ENCODE assay signal across 14 cellular contexts in genomic region chr2:84388133-84388532, GRCh38.
"Had no signal": no experiment of that assay in that cellular context is flagged by ENCODE, and none has a peak within 500 bp of the region (broad histone marks: within the 10 kb centered on the region; RNA-seq: fewer than 3 reads in every experiment).

No MANE protein-coding gene starts in this region.

- H3K27ac ChIP-seq: colonic mucosa, prostate gland, right lobe of liver had no signal

- H3K27me3 ChIP-seq: colonic mucosa, right lobe of liver had no signal

- ATAC-seq: naive thymus-derived CD4-positive, alpha-beta T cell; right lobe of liver; stimulated activated naive B cell treated with anti-CD40 and anti-IgM and Interleukin-4, amounts not matched to agents 10 μg/mL and 1 μg/mL and 100 μg/mL, for 72 hours had no signal

- H3K4me3 ChIP-seq: colonic mucosa, prostate gland, right lobe of liver had no signal

- H3K36me3 ChIP-seq: colonic mucosa, prostate gland, right lobe of liver had no signal

- DNase-seq: activated CD4-positive, alpha-beta T cell treated with anti-CD3 and anti-CD28 coated beads, Interleukin-2, amount 50 U/mL, for 4 hours; activated gamma-delta T cell; activated T-cell treated with anti-CD3 and anti-CD28 coated beads, Interleukin-2, amount 50 U/mL, for 24 hours; aorta; colonic mucosa; effector CD4-positive, alpha-beta T cell; mammary epithelial cell; naive thymus-derived CD4-positive, alpha-beta T cell; occipital lobe; right lobe of liver; stimulated activated CD4-positive, alpha-beta T cell treated with anti-CD3 and anti-CD28 coated beads, Interleukin-2, amount 100 ng/mL, for 24 hours; stimulated activated naive B cell treated with anti-CD40 and anti-IgM and Interleukin-4, amounts not matched to agents 10 μg/mL and 1 μg/mL and 100 μg/mL, for 72 hours; T-helper 2 cell had no signal

- H3K4me1 ChIP-seq: colonic mucosa, prostate gland, right lobe of liver had no signal

- H3K9me3 ChIP-seq: colonic mucosa, prostate gland, right lobe of liver had no signal
